ENCODE assay signal across 1 cellular context in the genomic region with DNA sequence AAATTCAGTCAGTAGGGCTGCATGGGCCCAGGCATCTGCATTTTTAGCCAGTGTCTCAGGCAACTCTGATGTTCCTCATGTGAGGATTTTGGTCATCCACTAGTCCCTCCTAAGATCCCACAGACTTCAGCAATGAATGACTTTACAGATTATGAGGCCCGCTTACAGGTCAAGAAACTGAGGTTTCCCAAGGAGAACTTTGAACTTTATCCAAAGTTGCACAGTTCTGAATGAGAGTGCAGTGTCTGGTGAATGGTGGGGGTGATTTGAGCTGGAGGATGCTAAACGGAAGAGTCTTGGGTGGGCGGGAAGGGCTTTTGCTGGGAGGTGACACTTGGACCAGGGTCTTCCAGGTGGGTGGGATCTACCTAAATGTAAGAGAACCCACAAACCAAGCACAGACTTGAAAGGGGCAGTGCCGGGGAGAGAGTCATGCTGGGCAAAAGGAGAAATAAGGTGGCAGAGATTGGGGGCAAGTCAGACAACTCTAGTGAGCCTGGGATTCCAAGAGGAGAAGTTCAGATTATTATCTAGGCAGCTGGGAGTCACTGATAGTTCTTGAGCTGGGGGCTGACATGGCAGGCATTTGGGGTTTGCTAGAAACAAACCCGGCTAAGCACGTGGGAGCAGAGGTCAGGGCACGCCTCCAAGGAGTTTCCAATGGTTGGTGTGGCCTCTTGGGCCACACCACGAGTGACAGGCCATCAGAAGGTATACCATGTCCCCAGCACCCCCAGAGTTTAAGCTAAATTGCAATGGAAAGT.
TF ChIP-seq lines count a peak whose summit lies in the region.

No MANE protein-coding gene starts in this region.

TF ChIP-seq in WTC11, 78 proteins besides CTCF, POLR2A, EP300 and RAD21 (continued from another document):
- TF ChIP-seq, protein P1, sequence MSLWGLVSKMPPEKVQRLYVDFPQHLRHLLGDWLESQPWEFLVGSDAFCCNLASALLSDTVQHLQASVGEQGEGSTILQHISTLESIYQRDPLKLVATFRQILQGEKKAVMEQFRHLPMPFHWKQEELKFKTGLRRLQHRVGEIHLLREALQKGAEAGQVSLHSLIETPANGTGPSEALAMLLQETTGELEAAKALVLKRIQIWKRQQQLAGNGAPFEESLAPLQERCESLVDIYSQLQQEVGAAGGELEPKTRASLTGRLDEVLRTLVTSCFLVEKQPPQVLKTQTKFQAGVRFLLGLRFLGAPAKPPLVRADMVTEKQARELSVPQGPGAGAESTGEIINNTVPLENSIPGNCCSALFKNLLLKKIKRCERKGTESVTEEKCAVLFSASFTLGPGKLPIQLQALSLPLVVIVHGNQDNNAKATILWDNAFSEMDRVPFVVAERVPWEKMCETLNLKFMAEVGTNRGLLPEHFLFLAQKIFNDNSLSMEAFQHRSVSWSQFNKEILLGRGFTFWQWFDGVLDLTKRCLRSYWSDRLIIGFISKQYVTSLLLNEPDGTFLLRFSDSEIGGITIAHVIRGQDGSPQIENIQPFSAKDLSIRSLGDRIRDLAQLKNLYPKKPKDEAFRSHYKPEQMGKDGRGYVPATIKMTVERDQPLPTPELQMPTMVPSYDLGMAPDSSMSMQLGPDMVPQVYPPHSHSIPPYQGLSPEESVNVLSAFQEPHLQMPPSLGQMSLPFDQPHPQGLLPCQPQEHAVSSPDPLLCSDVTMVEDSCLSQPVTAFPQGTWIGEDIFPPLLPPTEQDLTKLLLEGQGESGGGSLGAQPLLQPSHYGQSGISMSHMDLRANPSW (CRISPR knock-in tag; conservative IDR thresholded peaks at IDR 0.05; ENCODE audit: low read depth): no peak
- TF ChIP-seq E2F5 (CRISPR knock-in tag; IDR thresholded peaks at IDR 0.05): no peak
- no peak for TF ChIP-seq ATF2 (CRISPR knock-in tag; IDR thresholded peaks at IDR 0.05; ENCODE audit: borderline replicate concordance, low read depth)
- TF ChIP-seq, protein P2, sequence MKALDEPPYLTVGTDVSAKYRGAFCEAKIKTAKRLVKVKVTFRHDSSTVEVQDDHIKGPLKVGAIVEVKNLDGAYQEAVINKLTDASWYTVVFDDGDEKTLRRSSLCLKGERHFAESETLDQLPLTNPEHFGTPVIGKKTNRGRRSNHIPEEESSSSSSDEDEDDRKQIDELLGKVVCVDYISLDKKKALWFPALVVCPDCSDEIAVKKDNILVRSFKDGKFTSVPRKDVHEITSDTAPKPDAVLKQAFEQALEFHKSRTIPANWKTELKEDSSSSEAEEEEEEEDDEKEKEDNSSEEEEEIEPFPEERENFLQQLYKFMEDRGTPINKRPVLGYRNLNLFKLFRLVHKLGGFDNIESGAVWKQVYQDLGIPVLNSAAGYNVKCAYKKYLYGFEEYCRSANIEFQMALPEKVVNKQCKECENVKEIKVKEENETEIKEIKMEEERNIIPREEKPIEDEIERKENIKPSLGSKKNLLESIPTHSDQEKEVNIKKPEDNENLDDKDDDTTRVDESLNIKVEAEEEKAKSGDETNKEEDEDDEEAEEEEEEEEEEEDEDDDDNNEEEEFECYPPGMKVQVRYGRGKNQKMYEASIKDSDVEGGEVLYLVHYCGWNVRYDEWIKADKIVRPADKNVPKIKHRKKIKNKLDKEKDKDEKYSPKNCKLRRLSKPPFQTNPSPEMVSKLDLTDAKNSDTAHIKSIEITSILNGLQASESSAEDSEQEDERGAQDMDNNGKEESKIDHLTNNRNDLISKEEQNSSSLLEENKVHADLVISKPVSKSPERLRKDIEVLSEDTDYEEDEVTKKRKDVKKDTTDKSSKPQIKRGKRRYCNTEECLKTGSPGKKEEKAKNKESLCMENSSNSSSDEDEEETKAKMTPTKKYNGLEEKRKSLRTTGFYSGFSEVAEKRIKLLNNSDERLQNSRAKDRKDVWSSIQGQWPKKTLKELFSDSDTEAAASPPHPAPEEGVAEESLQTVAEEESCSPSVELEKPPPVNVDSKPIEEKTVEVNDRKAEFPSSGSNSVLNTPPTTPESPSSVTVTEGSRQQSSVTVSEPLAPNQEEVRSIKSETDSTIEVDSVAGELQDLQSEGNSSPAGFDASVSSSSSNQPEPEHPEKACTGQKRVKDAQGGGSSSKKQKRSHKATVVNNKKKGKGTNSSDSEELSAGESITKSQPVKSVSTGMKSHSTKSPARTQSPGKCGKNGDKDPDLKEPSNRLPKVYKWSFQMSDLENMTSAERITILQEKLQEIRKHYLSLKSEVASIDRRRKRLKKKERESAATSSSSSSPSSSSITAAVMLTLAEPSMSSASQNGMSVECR (CRISPR knock-in tag; IDR thresholded peaks at IDR 0.05; ENCODE audit: borderline replicate concordance): no peak
- TF ChIP-seq RORB (CRISPR knock-in tag; IDR thresholded peaks at IDR 0.05): no peak
- no peak for TF ChIP-seq TP53 (CRISPR knock-in tag; IDR thresholded peaks at IDR 0.05)
- TF ChIP-seq USF1 (CRISPR knock-in tag; IDR thresholded peaks at IDR 0.05): no peak
- TF ChIP-seq ZNF396 (CRISPR knock-in tag; IDR thresholded peaks at IDR 0.05; ENCODE audit: borderline replicate concordance): no peak
- no peak for TF ChIP-seq JUN (CRISPR knock-in tag; IDR thresholded peaks at IDR 0.05)
- TF ChIP-seq, protein P3, sequence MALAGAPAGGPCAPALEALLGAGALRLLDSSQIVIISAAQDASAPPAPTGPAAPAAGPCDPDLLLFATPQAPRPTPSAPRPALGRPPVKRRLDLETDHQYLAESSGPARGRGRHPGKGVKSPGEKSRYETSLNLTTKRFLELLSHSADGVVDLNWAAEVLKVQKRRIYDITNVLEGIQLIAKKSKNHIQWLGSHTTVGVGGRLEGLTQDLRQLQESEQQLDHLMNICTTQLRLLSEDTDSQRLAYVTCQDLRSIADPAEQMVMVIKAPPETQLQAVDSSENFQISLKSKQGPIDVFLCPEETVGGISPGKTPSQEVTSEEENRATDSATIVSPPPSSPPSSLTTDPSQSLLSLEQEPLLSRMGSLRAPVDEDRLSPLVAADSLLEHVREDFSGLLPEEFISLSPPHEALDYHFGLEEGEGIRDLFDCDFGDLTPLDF (CRISPR knock-in tag; IDR thresholded peaks at IDR 0.05): no peak
- no peak for TF ChIP-seq CDX4 (CRISPR knock-in tag; IDR thresholded peaks at IDR 0.05; ENCODE audit: borderline replicate concordance)
- TF ChIP-seq, protein P4, sequence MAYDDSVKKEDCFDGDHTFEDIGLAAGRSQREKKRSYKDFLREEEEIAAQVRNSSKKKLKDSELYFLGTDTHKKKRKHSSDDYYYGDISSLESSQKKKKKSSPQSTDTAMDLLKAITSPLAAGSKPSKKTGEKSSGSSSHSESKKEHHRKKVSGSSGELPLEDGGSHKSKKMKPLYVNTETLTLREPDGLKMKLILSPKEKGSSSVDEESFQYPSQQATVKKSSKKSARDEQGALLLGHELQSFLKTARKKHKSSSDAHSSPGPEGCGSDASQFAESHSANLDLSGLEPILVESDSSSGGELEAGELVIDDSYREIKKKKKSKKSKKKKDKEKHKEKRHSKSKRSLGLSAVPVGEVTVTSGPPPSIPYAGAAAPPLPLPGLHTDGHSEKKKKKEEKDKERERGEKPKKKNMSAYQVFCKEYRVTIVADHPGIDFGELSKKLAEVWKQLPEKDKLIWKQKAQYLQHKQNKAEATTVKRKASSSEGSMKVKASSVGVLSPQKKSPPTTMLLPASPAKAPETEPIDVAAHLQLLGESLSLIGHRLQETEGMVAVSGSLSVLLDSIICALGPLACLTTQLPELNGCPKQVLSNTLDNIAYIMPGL (CRISPR knock-in tag; IDR thresholded peaks at IDR 0.05): no peak
